In genomic region chr6:24313133-24313476, GRCh38 we compare ENCODE assay signal across 16 cellular contexts. TPM values are rescaled to one million over a fixed set of nuclear protein-coding genes. Genes with fewer than 3 reads are reported as not detected.
"Had no signal": no experiment of that assay in that cellular context is flagged by ENCODE, and none has a peak within 500 bp of the region (broad histone marks: within the 10 kb centered on the region; RNA-seq: fewer than 3 reads in every experiment).

No MANE protein-coding gene starts in this region.

- H3K9me3 ChIP-seq: thoracic aorta had no signal

- ATAC-seq: activated CD8-positive, alpha-beta T cell treated with anti-CD3 and anti-CD28 coated beads for 36 hours; effector memory CD8-positive, alpha-beta T cell; left cardiac atrium; mucosa of descending colon; natural killer cell had no signal

- H3K4me3 ChIP-seq: lung, mucosa of descending colon, skin epidermis, stomach, thoracic aorta had no signal

- H3K4me1 Mint-ChIP-seq: natural killer cell had no signal

- H3K4me3 Mint-ChIP-seq: activated CD8-positive, alpha-beta T cell treated with anti-CD3 and anti-CD28 coated beads for 36 hours; dendritic cell treated with granulocyte-macrophage colony-stimulating factor and Interleukin-4, amounts not matched to agents 40 ng/mL and 50 ng/mL, for 4 days; effector memory CD8-positive, alpha-beta T cell; natural killer cell had no signal

- H3K27me3 ChIP-seq: stomach had no signal

- H3K27ac ChIP-seq: skin epidermis, stomach, thoracic aorta, WERI-Rb-1 had no signal

- H3K27me3 Mint-ChIP-seq: dendritic cell treated with granulocyte-macrophage colony-stimulating factor and Interleukin-4, amounts not matched to agents 40 ng/mL and 50 ng/mL, for 4 days had no signal

- H3K36me3 Mint-ChIP-seq: natural killer cell had no signal

- H3K36me3 ChIP-seq: stomach, thoracic aorta, WERI-Rb-1 had no signal

- H3K27ac Mint-ChIP-seq: activated CD8-positive, alpha-beta T cell treated with anti-CD3 and anti-CD28 coated beads for 36 hours; dendritic cell treated with granulocyte-macrophage colony-stimulating factor and Interleukin-4, amounts not matched to agents 40 ng/mL and 50 ng/mL, for 4 days; effector memory CD8-positive, alpha-beta T cell; natural killer cell had no signal

- DNase-seq: activated CD4-positive, alpha-beta T cell treated with anti-CD3 and anti-CD28 coated beads for 4 hours; activated CD8-positive, alpha-beta memory T cell treated with anti-CD3 and anti-CD28 coated beads, Interleukin-2, amount 50 U/mL, for 48 hours; activated CD8-positive, alpha-beta T cell treated with anti-CD3 and anti-CD28 coated beads for 36 hours; activated naive CD4-positive, alpha-beta T cell treated with Interleukin-2 at 50 U/mL for 16 hours; caudate nucleus; effector memory CD8-positive, alpha-beta T cell; left cardiac atrium; mucosa of descending colon; natural killer cell; T-helper 1 cell; WERI-Rb-1 had no signal

RNA-seq across cellular contexts. Expression of gene DCDC2, which starts 44.8 kb away (rescaled TPM):
- total RNA-seq: activated CD8-positive, alpha-beta T cell treated with anti-CD3 and anti-CD28 coated beads for 36 hours; natural killer cell; thoracic aorta had no signal
